ENCODE assay signal across 8 cellular contexts in the genomic region with DNA sequence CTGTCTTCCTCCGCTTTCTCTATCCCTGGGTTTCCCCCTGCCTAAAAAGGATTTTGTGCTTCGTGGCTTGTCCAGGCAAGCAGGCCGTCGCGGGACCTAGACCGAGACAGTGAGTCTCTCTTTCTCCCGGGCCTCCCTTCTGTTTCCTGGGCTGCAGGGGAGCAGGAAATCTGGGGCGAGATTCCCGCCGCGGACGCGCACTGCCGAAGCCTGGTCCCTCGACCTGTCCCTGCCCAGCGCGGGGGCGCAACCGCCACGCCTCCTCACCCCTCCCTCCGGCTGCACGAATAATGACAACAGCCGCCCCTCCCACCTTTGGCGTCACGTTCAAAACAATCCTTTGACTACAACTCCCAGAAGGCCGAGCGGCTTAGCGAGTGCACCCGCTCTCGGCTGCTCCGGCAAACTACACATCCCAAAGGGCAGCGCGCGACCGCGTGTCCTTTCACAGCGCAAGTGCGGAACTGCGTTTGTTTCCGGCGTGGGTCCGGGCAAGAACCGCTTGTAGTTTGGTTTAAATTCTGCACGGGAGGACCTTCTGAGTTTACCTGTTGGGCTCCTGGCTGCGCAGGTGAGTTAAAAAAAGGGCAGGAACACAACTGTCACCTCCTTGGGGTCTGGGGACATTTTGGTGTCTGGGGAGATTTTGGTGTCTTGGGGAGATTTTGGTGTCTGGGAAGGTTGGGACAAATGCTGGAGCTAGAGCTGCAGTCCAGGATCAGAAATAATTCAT. TPM values are rescaled to one million over a fixed set of nuclear protein-coding genes. Genes with fewer than 3 reads are reported as not detected.
DNase-seq lines count a peak whose midpoint lies in the region; ATAC-seq and TF ChIP-seq lines count a peak whose summit lies in the region.

A gene (plus strand): TSS at position 473 of the 733 bp plus-strand sequence. CDS start 1,715 bp downstream, outside the sequence.

- peaks cover 38% of the 10 kb centered on the region for H3K4me1 Mint-ChIP-seq in activated naive CD8-positive, alpha-beta T cell (ENCODE audit: low read depth)
- H3K4me1 Mint-ChIP-seq in glutamatergic neuron (ENCODE audit: low read depth, unreplicated experiment) (peaks cover 17% of the 10 kb centered on the region), osteocyte (ENCODE audit: unreplicated experiment) (peaks cover 21% of the 10 kb centered on the region)

- H3K9me3 ChIP-seq in thyroid gland: no peaks in the 10 kb centered on the region

- peak within 1 kb of the TSS; percentile 99 for H3K27ac Mint-ChIP-seq in activated naive CD8-positive, alpha-beta T cell
- H3K27ac Mint-ChIP-seq in glutamatergic neuron (ENCODE audit: unreplicated experiment): peak within 1 kb of the TSS; percentile 89
- peak within 1 kb of the TSS; percentile 91 for H3K27ac Mint-ChIP-seq in osteocyte (ENCODE audit: unreplicated experiment)

- WGBS in thyroid gland, 2 donors: 2% methylated on average over 31 to 32 of the region's 45 CpGs

- H3K27me3 ChIP-seq in thyroid gland: no peaks in the 10 kb centered on the region

- CTCF ChIA-PET in GM10248 (lab: Yijun Ruan, JAX): interaction anchor here (1.5 to 2.1 kb wide), 2 partner anchors 13 to 90 kb away, joined by 5 to 13 read pairs; a partner anchor contains a TSS

- peak in 1 of 2 donors; percentile 79 for TF ChIP-seq POLR2A in thyroid gland (IDR thresholded peaks at IDR 0.05)

- H3K9me3 Mint-ChIP-seq in activated naive CD8-positive, alpha-beta T cell (ENCODE audit: low read depth): no peaks in the 10 kb centered on the region
- peaks cover 5% of the 10 kb centered on the region for H3K9me3 Mint-ChIP-seq in glutamatergic neuron (ENCODE audit: unreplicated experiment)
- H3K9me3 Mint-ChIP-seq in osteocyte (ENCODE audit: unreplicated experiment): no peaks in the 10 kb centered on the region

- peak within 1 kb of the TSS; percentile 99 for H3K4me3 Mint-ChIP-seq in activated naive CD8-positive, alpha-beta T cell
- H3K4me3 Mint-ChIP-seq in glutamatergic neuron (ENCODE audit: unreplicated experiment) (peak within 1 kb of the TSS; percentile 100), osteocyte (ENCODE audit: unreplicated experiment) (peak within 1 kb of the TSS; percentile 98)

- intact Hi-C loops in thyroid gland (cut with DNase I): no loop called here

- TF ChIP-seq CTCF in GM10248 (IDR thresholded peaks at IDR 0.05; ENCODE audit: control extremely low read depth, extremely low read depth, low read depth, missing control alignments) (no peak), glutamatergic neuron (IDR thresholded peaks at IDR 0.05; ENCODE audit: partially characterized antibody, unreplicated experiment) (no peak), osteocyte (IDR thresholded peaks at IDR 0.05) (no peak), thyroid gland (IDR thresholded peaks at IDR 0.05) (no peak)

- POLR2A ChIA-PET in GM10248 (lab: Yijun Ruan, JAX): interaction anchor here (0.5 to 0.6 kb wide), 2 partner anchors 10 to 1971 kb away, joined by 3 to 10 read pairs; no protein-coding TSS in a partner anchor

- peak; percentile 99 for ATAC-seq in HG02623 (IDR thresholded peaks at IDR 0.05; ENCODE audit: unreplicated experiment)

- DNase-seq in GM10248 (ENCODE audit: extremely low spot score): peak; percentile 96
- DNase-seq in NCI-H1105 (lab: John Stamatoyannopoulos, UW): peak; percentile 98
- DNase-seq in SKM-1 treated with dmso at 0.1 percent for 144 hours (lab: John Stamatoyannopoulos, UW; ENCODE audit: unreplicated experiment): peak; percentile 98
- peak; percentile 99 for DNase-seq in glutamatergic neuron
- peak; percentile 99 for DNase-seq in osteocyte (ENCODE audit: extremely low spot score, unreplicated experiment)
- peak; percentile 100 for DNase-seq in thyroid gland

- H3K27ac ChIP-seq in thyroid gland: peak within 1 kb of the TSS; percentile 68 to 83 (median 76)

- peaks cover 20 to 28% of the 10 kb centered on the region in 2 donors for H3K36me3 ChIP-seq in thyroid gland

- peak within 1 kb of the TSS in 2 of 3 donors; percentile 51 to 59 for H3K4me3 ChIP-seq in thyroid gland (replicated peaks in 1 of 3)

- H3K36me3 Mint-ChIP-seq in activated naive CD8-positive, alpha-beta T cell: peaks cover 2% of the 10 kb centered on the region
- no peaks in the 10 kb centered on the region for H3K36me3 Mint-ChIP-seq in glutamatergic neuron (ENCODE audit: unreplicated experiment)
- peaks cover 11% of the 10 kb centered on the region for H3K36me3 Mint-ChIP-seq in osteocyte (ENCODE audit: unreplicated experiment)

- peaks cover 8 to 12% of the 10 kb centered on the region in 2 donors for H3K4me1 ChIP-seq in thyroid gland

- no peaks in the 10 kb centered on the region for H3K27me3 Mint-ChIP-seq in activated naive CD8-positive, alpha-beta T cell
- peaks cover 3% of the 10 kb centered on the region for H3K27me3 Mint-ChIP-seq in glutamatergic neuron (ENCODE audit: unreplicated experiment)
- peaks cover 5% of the 10 kb centered on the region for H3K27me3 Mint-ChIP-seq in osteocyte (ENCODE audit: unreplicated experiment)

RNA-seq across cellular contexts. Expression of the gene that starts here (rescaled TPM):
- total RNA-seq in glutamatergic neuron (ENCODE audit: unreplicated experiment) (17.1 TPM), osteocyte (12.6 and 14.4 TPM in 2 replicates), thyroid gland (10 to 100 TPM; 10.7 to 15.9 (median 14.1) TPM)

Comparison
In these comparisons a context has a peak if more than half of its experiments do, and no peak if none do; other contexts are left out.
1. Peak in every context shown above with its lines: DNase-seq, ATAC-seq, H3K4me3 ChIP-seq and H3K27ac ChIP-seq.